Comparison of ENCODE assay signal across 8 cellular contexts in genomic region chrX:40996886-40997530, GRCh38.
DNase-seq lines count a peak whose midpoint lies in the region; ATAC-seq and TF ChIP-seq lines count a peak whose summit lies in the region.

No MANE protein-coding gene starts in this region.

- ATAC-seq in left colon: peak; percentile 95
- ATAC-seq in HG03025 (IDR thresholded peaks at IDR 0.05; ENCODE audit: low FRiP score, unreplicated experiment): no peak
- no peak for ATAC-seq in HG02973 (IDR thresholded peaks at IDR 0.05; ENCODE audit: unreplicated experiment)
- no peak for ATAC-seq in HG02642 (IDR thresholded peaks at IDR 0.05; ENCODE audit: poor library complexity, unreplicated experiment)

- TF ChIP-seq CTCF in GM13977 (IDR thresholded peaks at IDR 0.05; ENCODE audit: extremely low read depth, insufficient read depth, missing control alignments) (no peak), astrocyte of the spinal cord (IDR thresholded peaks at IDR 0.05; ENCODE audit: low read depth, low read length) (no peak)

- H3K4me1 ChIP-seq in effector memory CD4-positive, alpha-beta T cell (ENCODE audit: control insufficient read depth, insufficient read depth, low read length, poor library complexity, severe bottlenecking): no peaks in the 10 kb centered on the region

- DNase-seq in GM13977 (ENCODE audit: low spot score): peak; percentile 28
- peak; percentile 63 for DNase-seq in NCI-H1694 treated with DMSO at 0.1 percent for 48 hours (lab: John Stamatoyannopoulos, UW)
- peak; percentile 84 for DNase-seq in astrocyte of the spinal cord (ENCODE audit: low read depth, low spot score)
- no peak for DNase-seq in left colon
- no peak for DNase-seq in effector memory CD4-positive, alpha-beta T cell

- no peaks in the 10 kb centered on the region for H3K9me3 ChIP-seq in effector memory CD4-positive, alpha-beta T cell (ENCODE audit: control insufficient read depth, low read length)

- H3K27me3 ChIP-seq in effector memory CD4-positive, alpha-beta T cell (replicated peaks; ENCODE audit: control insufficient read depth, insufficient read depth, low read length, poor library complexity, severe bottlenecking): no peaks in the 10 kb centered on the region

- no peak overlapping the region for H3K27ac ChIP-seq in effector memory CD4-positive, alpha-beta T cell (ENCODE audit: insufficient read depth, low read length, poor library complexity, severe bottlenecking)

- in situ Hi-C loops in GM13977 (cut with MboI; ENCODE audit: low pct_unique_long_range_greater_than_20kb, low sequenced_read_pairs, unreplicated experiment) (no loop called here), astrocyte of the spinal cord (cut with HindIII; ENCODE audit: low sequenced_read_pairs) (no loop called here)

- H3K36me3 ChIP-seq in effector memory CD4-positive, alpha-beta T cell (ENCODE audit: control insufficient read depth, insufficient read depth, low read length): no peaks in the 10 kb centered on the region

- H3K4me3 ChIP-seq in astrocyte of the spinal cord (ENCODE audit: low read depth, low read length): peak overlapping the region; percentile 0
- H3K4me3 ChIP-seq in effector memory CD4-positive, alpha-beta T cell (ENCODE audit: insufficient read depth, low read depth, low read length, poor library complexity, severe bottlenecking): no peak overlapping the region

- intact Hi-C loops in left colon (cut with DNase I, micrococcal nuclease): no loop called here

Comparison
In these comparisons a context has a peak if more than half of its experiments do, and no peak if none do; other contexts are left out.
1. DNase-seq: peak in GM13977 (single experiment), NCI-H1694 treated with DMSO at 0.1 percent for 48 hours (single experiment) and astrocyte of the spinal cord (single experiment); none in left colon (0 of 2) and effector memory CD4-positive, alpha-beta T cell (0 of 3).